Comparison of ENCODE assay signal across 8 cellular contexts in genomic region chr5:31638748-31639418, GRCh38. TPM values are rescaled to one million over a fixed set of nuclear protein-coding genes. Genes with fewer than 3 reads are reported as not detected.
DNase-seq lines count a peak whose midpoint lies in the region; ATAC-seq, FAIRE-seq and TF ChIP-seq lines count a peak whose summit lies in the region.

TSS of gene PDZD2 (plus strand) at chr5:31639131.

- whole genome bisulfite sequencing in HepG2 (ENCODE audit: low lambda C conversion rate): 0% methylated on average over 7 of the region's 70 CpGs

- peak; percentile 68 for ATAC-seq in GM18870 (IDR thresholded peaks at IDR 0.05; ENCODE audit: unreplicated experiment)
- ATAC-seq in HG03135 (IDR thresholded peaks at IDR 0.05; ENCODE audit: unreplicated experiment): peak; percentile 82
- ATAC-seq in HepG2: peak; percentile 94

- in situ Hi-C loops in ACHN (cut with HindIII; ENCODE audit: low pct_ligation_motif_present, low pct_unique_long_range_greater_than_20kb, low sequenced_read_pairs): no loop called here
- in situ Hi-C loops in HepG2 (cut with HindIII; ENCODE audit: extremely low pct_ligation_motif_present, low pct_unique_long_range_greater_than_20kb): no loop called here

- H3K36me3 ChIP-seq in HepG2 (replicated peaks in 1 of 2; ENCODE audit: control insufficient read depth in 1 of 2, insufficient read depth in 2 of 2, low read length in 2 of 2): no peaks in the 10 kb centered on the region

- H3K27ac ChIP-seq in coronary artery: peak within 1 kb of the TSS; percentile 41 to 75
- no peak within 1 kb of the TSS for H3K27ac ChIP-seq in HepG2 (ENCODE audit: extremely low read length, insufficient read depth, low read length)

- H3K4me2 ChIP-seq in HepG2 (ENCODE audit: low read depth, low read length): peak within 1 kb of the TSS; percentile 65

- POLR2A ChIA-PET in HepG2 (lab: Yijun Ruan, JAX): interaction anchor here (0.8 kb wide), 1 partner anchor 42 kb away, joined by 3 read pairs; no protein-coding TSS in a partner anchor

- no peak for TF ChIP-seq POLR2A in HepG2 (IDR thresholded peaks at IDR 0.05; ENCODE audit: insufficient read depth in 1 of 2, low read depth in 2 of 2, low read length in 2 of 2)

- CTCF ChIA-PET in HepG2 (lab: Yijun Ruan, JAX; ENCODE audit: low intra/inter-chr PET ratio, low total read pairs): no interaction called here

- H2AFZ ChIP-seq in HepG2 (ENCODE audit: low read length): no peak within 1 kb of the TSS

- H3K27me3 ChIP-seq in HepG2 (ENCODE audit: control insufficient read depth in 1 of 2, insufficient read depth in 2 of 2, low read length in 2 of 2): peaks cover 4 to 50% of the 10 kb centered on the region in 2 experiments; a peak in 4 of 5 replicates

- H3K4me3 ChIP-seq in coronary artery (peak within 1 kb of the TSS; percentile 83), HepG2 (replicated peaks in 1 of 3; ENCODE audit: insufficient read depth in 1 of 3, low read depth in 2 of 3, low read length in 3 of 3) (peak within 1 kb of the TSS; percentile 62 to 75 (median 64); a peak in 5 of 6 replicates)

- intact Hi-C loops in HepG2 (cut with micrococcal nuclease; ENCODE audit: unreplicated experiment): no loop called here

- H3K9me3 ChIP-seq in HepG2 (ENCODE audit: low read length): no peaks in the 10 kb centered on the region

- no TSS peak for BruUV-seq in HepG2 (replicated peaks; lab: Mats Ljungman, UMichigan)

- no peaks in the 10 kb centered on the region for H3K4me1 ChIP-seq in HepG2 (ENCODE audit: insufficient read depth, low read length)

- TF ChIP-seq CTCF in coronary artery (IDR thresholded peaks at IDR 0.05) (peak; percentile 25), HepG2 (CRISPR knock-in tag; IDR thresholded peaks at IDR 0.05) (peak; percentile 63)

- peak; percentile 43 for FAIRE-seq in HepG2 (lab: Jason Lieb, UNC)

- no peak for TF ChIP-seq EP300 in HepG2 (IDR thresholded peaks at IDR 0.05; ENCODE audit: low read depth in 2 of 2, low read length in 2 of 2)
- no peak for TF ChIP-seq EP300 in HepG2 (CRISPR knock-in tag; IDR thresholded peaks at IDR 0.05; ENCODE audit: borderline replicate concordance)

- TF ChIP-seq RAD21 in HepG2 (CRISPR knock-in tag; IDR thresholded peaks at IDR 0.05): peak; percentile 57; the same call in 1 of the 2 replicates

- H4K20me1 ChIP-seq in HepG2 (ENCODE audit: insufficient read depth, low read length): no peaks in the 10 kb centered on the region

- H3K9ac ChIP-seq in HepG2 (ENCODE audit: insufficient read depth, low read depth, low read length): no peak within 1 kb of the TSS

- H3K79me2 ChIP-seq in HepG2 (ENCODE audit: insufficient read depth, low read length): no peaks in the 10 kb centered on the region

- DNase-seq in ACHN (peak; percentile 47), NCI-H446 treated with DMSO at 0.1 percent for 48 hours (lab: John Stamatoyannopoulos, UW) (peak; percentile 45), coronary artery (ENCODE audit: low spot score) (peak; percentile 83), HepG2 (ENCODE audit: low spot score) (peak; percentile 23)
- peak; percentile 78 for DNase-seq in activated CD4-positive, alpha-beta T cell treated with anti-CD3 and anti-CD28 coated beads for 48 hours
- peak; percentile 82 for DNase-seq in stimulated activated CD4-positive, alpha-beta T cell treated with anti-CD3 and anti-CD28 coated beads, Interleukin-4, amount 100 ng/mL, for 1 hour

TF ChIP-seq in HepG2, 621 proteins besides CTCF, POLR2A, EP300 and RAD21 (continues in another document):
- TF ChIP-seq ONECUT2 (CRISPR knock-in tag; IDR thresholded peaks at IDR 0.05): no peak
- TF ChIP-seq ZNF687 (CRISPR knock-in tag; IDR thresholded peaks at IDR 0.05): peak; percentile 42
- TF ChIP-seq ZFX (CRISPR knock-in tag; IDR thresholded peaks at IDR 0.05; ENCODE audit: low read depth): peak; percentile 34; the same call in 1 of the 2 replicates
- no peak for TF ChIP-seq ZNF234 (CRISPR knock-in tag; conservative IDR thresholded peaks at IDR 0.05)
- TF ChIP-seq SP1 (IDR thresholded peaks at IDR 0.05): no peak
- 0 out of 2 replicates have a peak, but pooled peaks have one; percentile 23 for TF ChIP-seq SP1 (CRISPR knock-in tag; IDR thresholded peaks at IDR 0.05)
- TF ChIP-seq MLX (CRISPR knock-in tag; IDR thresholded peaks at IDR 0.05): no peak
- TF ChIP-seq IRF9 (CRISPR knock-in tag; IDR thresholded peaks at IDR 0.05; ENCODE audit: borderline replicate concordance): peak; percentile 58; the same call in 1 of the 2 replicates
- no peak for TF ChIP-seq TRAFD1 (CRISPR knock-in tag; IDR thresholded peaks at IDR 0.05; ENCODE audit: borderline replicate concordance)

RNA-seq across cellular contexts. Expression of gene PDZD2, which starts in this region (rescaled TPM):
- total RNA-seq in HepG2 (2016; rRNA removed; fragmentation: Illumina TruSeq; extraction: Trizol): not detected in 2 replicates
- not detected in 2 replicates for total RNA-seq in HepG2 (2016; cell fraction: cytosol; rRNA removed; fragmentation: Illumina TruSeq; extraction: Trizol; ENCODE audit: low read depth)
- not detected in 2 replicates for total RNA-seq in HepG2 (2016; cell fraction: insoluble cytoplasmic fraction; rRNA removed; fragmentation: Illumina TruSeq; extraction: Trizol)
- total RNA-seq in HepG2 (2016; cell fraction: membrane; rRNA removed; fragmentation: Illumina TruSeq; extraction: Trizol): not detected in 2 replicates
- total RNA-seq in HepG2 (2016; cell fraction: nucleus; rRNA removed; fragmentation: Illumina TruSeq; extraction: Trizol): not detected in 2 replicates
- polyA plus RNA-seq in HepG2 (2011; rRNA removed): under 0.01 and 0.04 TPM in 2 replicates
- under 0.01 and 0.01 TPM in 2 replicates for polyA plus RNA-seq in HepG2 (2011; cell fraction: cytosol; rRNA removed)
- 0.16 TPM in 1 of 2 replicates, not detected in the other for polyA plus RNA-seq in HepG2 (2011; cell fraction: nucleus; rRNA removed)
- polyA plus RNA-seq in HepG2 (2012): 0.17 and 0.66 TPM in 2 replicates
- polyA plus RNA-seq in HepG2 (2016; cell fraction: cytosol; fragmentation: Illumina TruSeq; extraction: Trizol; ENCODE audit: low read depth): not detected in 2 replicates
- polyA plus RNA-seq in HepG2 (2016; cell fraction: insoluble cytoplasmic fraction; fragmentation: Illumina TruSeq; extraction: Trizol; ENCODE audit: low read depth): not detected in 2 replicates
- not detected in 2 replicates for polyA plus RNA-seq in HepG2 (2016; cell fraction: membrane; fragmentation: Illumina TruSeq; extraction: Trizol; ENCODE audit: low read depth)
- not detected in 2 replicates for polyA plus RNA-seq in HepG2 (2016; cell fraction: nucleus; fragmentation: Illumina TruSeq; extraction: Trizol; ENCODE audit: insufficient read depth, low read depth)
- 0.10 and 5.4 TPM in 2 replicates for polyA minus RNA-seq in HepG2 (2011; rRNA and poly(A)+ RNA removed; ENCODE audit: low replicate concordance)
- not detected in 2 replicates for polyA minus RNA-seq in HepG2 (2011; cell fraction: cytosol; rRNA and poly(A)+ RNA removed)
- 0.12 and 0.13 TPM in 2 replicates for polyA minus RNA-seq in HepG2 (2011; cell fraction: nucleus; rRNA and poly(A)+ RNA removed)

Comparison
In these comparisons a context has a peak if more than half of its experiments do, and no peak if none do; other contexts are left out.
1. DNase-seq: peak in every context shown above with its lines; median percentile 83 in coronary artery; 82 in stimulated activated CD4-positive, alpha-beta T cell treated with anti-CD3 and anti-CD28 coated beads, Interleukin-4, amount 100 ng/mL, for 1 hour; 78 in activated CD4-positive, alpha-beta T cell treated with anti-CD3 and anti-CD28 coated beads for 48 hours; 47 in ACHN; 45 in NCI-H446 treated with DMSO at 0.1 percent for 48 hours; 23 in HepG2.